In genomic region chr6:125421853-125422252, GRCh38 we compare ENCODE assay signal across 10 cellular contexts.
DNase-seq lines count a peak whose midpoint lies in the region; ATAC-seq, FAIRE-seq and TF ChIP-seq lines count a peak whose summit lies in the region.
"Had no signal": no experiment of that assay in that cellular context is flagged by ENCODE, and none has a peak within 500 bp of the region (broad histone marks: within the 10 kb centered on the region; RNA-seq: fewer than 3 reads in every experiment).

No MANE protein-coding gene starts in this region.

- ATAC-seq in HG03432 (IDR thresholded peaks at IDR 0.05; ENCODE audit: unreplicated experiment) = no peak
- no peak for ATAC-seq in GM21447 (IDR thresholded peaks at IDR 0.05; ENCODE audit: unreplicated experiment)
- ATAC-seq: activated T-helper 17 cell treated with anti-CD3 and anti-CD28 coated beads, Interleukin-2, amount 50 U/mL, for 72 hours had no signal

- no peak for TF ChIP-seq POLR2A in adrenal gland (IDR thresholded peaks at IDR 0.05)

- intact Hi-C loops in adrenal gland (cut with DNase I) = no loop called here
- intact Hi-C loops in left ventricle myocardium inferior (cut with micrococcal nuclease) = no loop called here
- intact Hi-C loops in colonic mucosa (cut with DNase I) = no loop called here

- H3K27ac ChIP-seq in HEK293 (ENCODE audit: extremely low read depth, low read depth, low read length) (no peak overlapping the region), adrenal gland (no peak overlapping the region), left ventricle myocardium inferior (replicated peaks) (peak overlapping the region; percentile 37), small intestine (ENCODE audit: low read depth in 1 of 2, low read length in 1 of 2) (no peak overlapping the region), colonic mucosa (no peak overlapping the region)

- H3K9me3 ChIP-seq in HEK293 (ENCODE audit: control insufficient read depth, insufficient read depth, low read depth, low read length) = no peaks in the 10 kb centered on the region
- H3K9me3 ChIP-seq in adrenal gland (replicated peaks in 1 of 3) = no peaks in the 10 kb centered on the region
- no peaks in the 10 kb centered on the region for H3K9me3 ChIP-seq in left ventricle myocardium inferior (replicated peaks)
- no peaks in the 10 kb centered on the region for H3K9me3 ChIP-seq in small intestine (ENCODE audit: control insufficient read depth, low read depth)
- H3K9me3 ChIP-seq in colonic mucosa = no peaks in the 10 kb centered on the region

- peak in 4 of 7 donors; percentile 4 to 23 (median 14) for DNase-seq in adrenal gland
- peak; percentile 18 for DNase-seq in left ventricle myocardium inferior
- DNase-seq in pulmonary artery endothelial cell (ENCODE audit: low read depth, low spot score) = peak; percentile 27
- no peak for DNase-seq in small intestine
- no peak for DNase-seq in colonic mucosa
- DNase-seq: stimulated activated naive CD4-positive, alpha-beta T cell had no signal

- H3K36me3 ChIP-seq in HEK293 (ENCODE audit: control insufficient read depth in 2 of 2, insufficient read depth in 1 of 2, low read length in 2 of 2) = no peaks in the 10 kb centered on the region
- H3K36me3 ChIP-seq in adrenal gland (replicated peaks in 1 of 2) = no peaks in the 10 kb centered on the region
- no peaks in the 10 kb centered on the region for H3K36me3 ChIP-seq in left ventricle myocardium inferior
- no peaks in the 10 kb centered on the region for H3K36me3 ChIP-seq in small intestine (ENCODE audit: control insufficient read depth in 2 of 2, insufficient read depth in 2 of 2, low read length in 2 of 2)
- H3K36me3 ChIP-seq in colonic mucosa = no peaks in the 10 kb centered on the region

- POLR2A ChIA-PET in HEK293 (lab: Yijun Ruan, JAX) = interaction anchor here (0.6 to 1.4 kb wide), 4 partner anchors 59 to 1808 kb away, joined by 3 to 5 read pairs (median 4); no protein-coding TSS in a partner anchor

- H3K27me3 ChIP-seq in adrenal gland (no peaks in the 10 kb centered on the region), left ventricle myocardium inferior (ENCODE audit: low read depth) (no peaks in the 10 kb centered on the region), small intestine (ENCODE audit: control insufficient read depth in 2 of 2, insufficient read depth in 2 of 2, low read length in 2 of 2) (no peaks in the 10 kb centered on the region), colonic mucosa (peaks cover 3% of the 10 kb centered on the region)

- WGBS in adrenal gland, 4 donors = 34 to 55% (median 42%) methylated on average over 6 to 9 of the region's 9 CpGs
- WGBS in small intestine, 3 donors = 20 to 43% (median 25%) methylated on average over 9 of the region's 9 CpGs

- no peak overlapping the region for H3K4me3 ChIP-seq in HEK293 (ENCODE audit: low read depth, low read length)
- no peak overlapping the region for H3K4me3 ChIP-seq in adrenal gland
- H3K4me3 ChIP-seq in left ventricle myocardium inferior = peak overlapping the region; percentile 2
- no peak overlapping the region for H3K4me3 ChIP-seq in small intestine (ENCODE audit: low read depth in 1 of 2, low read length in 2 of 2)
- H3K4me3 ChIP-seq in colonic mucosa = no peak overlapping the region

- FAIRE-seq in small intestine (lab: Jason Lieb, UNC) = no peak

- H3K9ac ChIP-seq in colonic mucosa (ENCODE audit: low read depth in 2 of 2, low read length in 2 of 2) = no peak overlapping the region

- CTCF ChIA-PET in HEK293 (lab: Yijun Ruan, JAX) = interaction anchor here (0.5 to 2.2 kb wide), 4 partner anchors 10 to 538 kb away, joined by 3 to 12 read pairs (median 4); no protein-coding TSS in a partner anchor

- TF ChIP-seq CTCF in HEK293 (tag by site-specific recombination; IDR thresholded peaks at IDR 0.05) = no peak
- TF ChIP-seq CTCF in adrenal gland (IDR thresholded peaks at IDR 0.05) = no peak
- TF ChIP-seq CTCF in left ventricle myocardium inferior (IDR thresholded peaks at IDR 0.05; ENCODE audit: borderline replicate concordance) = no peak
- no peak for TF ChIP-seq CTCF in colonic mucosa (IDR thresholded peaks at IDR 0.05)

- peaks cover 5% of the 10 kb centered on the region; the same call in 1 of the 2 replicates for H3K4me1 ChIP-seq in HEK293 (ENCODE audit: control insufficient read depth, insufficient read depth, low read length)
- H3K4me1 ChIP-seq in adrenal gland (replicated peaks in 1 of 2) = no peaks in the 10 kb centered on the region
- no peaks in the 10 kb centered on the region for H3K4me1 ChIP-seq in left ventricle myocardium inferior
- no peaks in the 10 kb centered on the region for H3K4me1 ChIP-seq in small intestine (ENCODE audit: control insufficient read depth in 2 of 2, insufficient read depth in 1 of 2, low read depth in 1 of 2, low read length in 1 of 2)
- no peaks in the 10 kb centered on the region for H3K4me1 ChIP-seq in colonic mucosa

TF ChIP-seq in HEK293, 187 proteins besides CTCF, POLR2A, EP300 and RAD21:
- peak; percentile 46; the same call in 1 of the 2 replicates for TF ChIP-seq ZBTB20 (tag by site-specific recombination; IDR thresholded peaks at IDR 0.05)
- 0 out of 2 replicates have a peak, but pooled peaks have one; percentile 23 for TF ChIP-seq ZNF10 (tag by site-specific recombination; IDR thresholded peaks at IDR 0.05)
- peak; percentile 45 for TF ChIP-seq SETDB1 (IDR thresholded peaks at IDR 0.05; ENCODE audit: insufficient read length, low read length)
- TF ChIP-seq TRIM28 (IDR thresholded peaks at IDR 0.05; ENCODE audit: borderline replicate concordance, low read length) = peak; percentile 98
- TF ChIP-seq ZFP69B (tag by site-specific recombination; IDR thresholded peaks at IDR 0.05) = 0 out of 2 replicates have a peak, but pooled peaks have one; percentile 31
- TF ChIP-seq ZBTB11 (tag by site-specific recombination; conservative IDR thresholded peaks at IDR 0.05; ENCODE audit: low read depth) = peak; percentile 47
- TF ChIP-seq SP3 (tag by site-specific recombination; IDR thresholded peaks at IDR 0.05) = no peak
- no peak for TF ChIP-seq ZNF76 (tag by site-specific recombination; IDR thresholded peaks at IDR 0.05; ENCODE audit: borderline replicate concordance, low read depth)
- 0 out of 2 replicates have a peak, but pooled peaks have one; percentile 10 for TF ChIP-seq ZNF184 (tag by site-specific recombination; IDR thresholded peaks at IDR 0.05)
- TF ChIP-seq ZBTB17 (tag by site-specific recombination; IDR thresholded peaks at IDR 0.05) = peak; percentile 44
- TF ChIP-seq ZNF335 (tag by site-specific recombination; conservative IDR thresholded peaks at IDR 0.05) = peak; percentile 78
- TF ChIP-seq ZNF629 (tag by site-specific recombination; IDR thresholded peaks at IDR 0.05) = peak; percentile 13; the same call in 1 of the 2 replicates
- no peak for TF ChIP-seq BCL11A (tag by site-specific recombination; IDR thresholded peaks at IDR 0.05; ENCODE audit: low read depth)
TF ChIP-seq in HEK293: peak in this region for 10.

Comparison
In these comparisons a context has a peak if more than half of its experiments do, and no peak if none do; other contexts are left out.
1. DNase-seq: peak in adrenal gland (4 of 7), left ventricle myocardium inferior (single experiment) and pulmonary artery endothelial cell (single experiment); none in small intestine (single experiment) and colonic mucosa (single experiment).